11 cellular contexts compared by ENCODE assay signal in genomic region chr17:35086931-35087573, GRCh38. TPM values are rescaled to one million over a fixed set of nuclear protein-coding genes. Genes with fewer than 3 reads are reported as not detected.
DNase-seq lines count a peak whose midpoint lies in the region; ATAC-seq lines count a peak whose summit lies in the region.
"Had no signal": no experiment of that assay in that cellular context is flagged by ENCODE, and none has a peak within 500 bp of the region (broad histone marks: within the 10 kb centered on the region; RNA-seq: fewer than 3 reads in every experiment).

No MANE protein-coding gene starts in this region.

- H3K9me3 ChIP-seq in iPS-20b (ENCODE audit: insufficient read depth, low read depth, low read length) = no peaks in the 10 kb centered on the region

- peak overlapping the region; percentile 95 for H3K4me3 Mint-ChIP-seq in activated CD4-positive, alpha-beta T cell treated with anti-CD3 and anti-CD28 coated beads, Interleukin-2, amount 10 ng/mL, durations not matched to agents 24 days and 14 days
- peak overlapping the region; percentile 93 for H3K4me3 Mint-ChIP-seq in activated T-helper 1 cell treated with anti-CD3 and anti-CD28 coated beads, Interleukin-12 subunit alpha, Interleukin-12 subunit beta, Interleukin-2, Interleukin-4 antibody, amounts not matched to agents 30 ng/mL and 10 ng/mL and 1 ng/mL, durations not matched to agents 14 hours and 24 hours and 36 hours

- peaks cover 57% of the 10 kb centered on the region for H3K4me1 Mint-ChIP-seq in activated CD4-positive, alpha-beta T cell treated with anti-CD3 and anti-CD28 coated beads, Interleukin-2, amount 10 ng/mL, durations not matched to agents 24 days and 14 days
- peaks cover 70% of the 10 kb centered on the region for H3K4me1 Mint-ChIP-seq in activated T-helper 1 cell treated with anti-CD3 and anti-CD28 coated beads, Interleukin-12 subunit alpha, Interleukin-12 subunit beta, Interleukin-2, Interleukin-4 antibody, amounts not matched to agents 30 ng/mL and 10 ng/mL and 1 ng/mL, durations not matched to agents 14 hours and 24 hours and 36 hours (ENCODE audit: low read depth)

- H3K9me3 Mint-ChIP-seq in activated CD4-positive, alpha-beta T cell treated with anti-CD3 and anti-CD28 coated beads, Interleukin-2, amount 10 ng/mL, durations not matched to agents 24 days and 14 days = no peaks in the 10 kb centered on the region
- no peaks in the 10 kb centered on the region for H3K9me3 Mint-ChIP-seq in activated T-helper 1 cell treated with anti-CD3 and anti-CD28 coated beads, Interleukin-12 subunit alpha, Interleukin-12 subunit beta, Interleukin-2, Interleukin-4 antibody, amounts not matched to agents 30 ng/mL and 10 ng/mL and 1 ng/mL, durations not matched to agents 14 hours and 24 hours and 36 hours

- H3K36me3 ChIP-seq in iPS-20b (ENCODE audit: insufficient read depth, low read depth, low read length) = no peaks in the 10 kb centered on the region

- peaks cover 10% of the 10 kb centered on the region; the same call in 1 of the 2 replicates for H3K27me3 ChIP-seq in iPS-20b (ENCODE audit: insufficient read depth, low read length)

- H3K4me1 ChIP-seq in iPS-20b (ENCODE audit: insufficient read depth, low read length) = peaks cover 47% of the 10 kb centered on the region

- H3K36me3 Mint-ChIP-seq in activated CD4-positive, alpha-beta T cell treated with anti-CD3 and anti-CD28 coated beads, Interleukin-2, amount 10 ng/mL, durations not matched to agents 24 days and 14 days (ENCODE audit: low read depth) = peaks cover 2% of the 10 kb centered on the region
- peaks cover 10% of the 10 kb centered on the region for H3K36me3 Mint-ChIP-seq in activated T-helper 1 cell treated with anti-CD3 and anti-CD28 coated beads, Interleukin-12 subunit alpha, Interleukin-12 subunit beta, Interleukin-2, Interleukin-4 antibody, amounts not matched to agents 30 ng/mL and 10 ng/mL and 1 ng/mL, durations not matched to agents 14 hours and 24 hours and 36 hours (ENCODE audit: low read depth)

- H3K27ac Mint-ChIP-seq in activated CD4-positive, alpha-beta T cell treated with anti-CD3 and anti-CD28 coated beads, Interleukin-2, amount 10 ng/mL, durations not matched to agents 24 days and 14 days = peak overlapping the region; percentile 96
- H3K27ac Mint-ChIP-seq in activated T-helper 1 cell treated with anti-CD3 and anti-CD28 coated beads, Interleukin-12 subunit alpha, Interleukin-12 subunit beta, Interleukin-2, Interleukin-4 antibody, amounts not matched to agents 30 ng/mL and 10 ng/mL and 1 ng/mL, durations not matched to agents 14 hours and 24 hours and 36 hours = peak overlapping the region; percentile 93

- H3K9ac ChIP-seq in iPS-20b (ENCODE audit: low read depth, low read length) = no peak overlapping the region

- ATAC-seq in HG03095 (IDR thresholded peaks at IDR 0.05; ENCODE audit: unreplicated experiment) = no peak

- DNase-seq in activated CD4-positive, alpha-beta T cell treated with anti-CD3 and anti-CD28 coated beads, Interleukin-2, amount 10 ng/mL, durations not matched to agents 24 days and 14 days = no peak
- no peak for DNase-seq in activated CD4-positive, alpha-beta T cell treated with anti-CD3 and anti-CD28 coated beads for 48 hours
- DNase-seq in activated T-helper 1 cell treated with anti-CD3 and anti-CD28 coated beads, Interleukin-12 subunit alpha, Interleukin-12 subunit beta, Interleukin-2, Interleukin-4 antibody, amounts not matched to agents 30 ng/mL and 10 ng/mL and 1 ng/mL, durations not matched to agents 14 hours and 24 hours and 36 hours (ENCODE audit: low spot score) = no peak
- DNase-seq in substantia nigra (lab: John Stamatoyannopoulos, UW) (peak in 3 of 49 donors; percentile 17 to 32 (median 19)), NCI-H2227 (lab: John Stamatoyannopoulos, UW; ENCODE audit: unreplicated experiment) (no peak), dermis blood vessel endothelial cell (no peak)
- DNase-seq: NCI-H524 treated with DMSO at 0.1 percent for 48 hours had no signal

- H3K27ac ChIP-seq in iPS-20b (ENCODE audit: low read length) (no peak overlapping the region), substantia nigra (ENCODE audit: low read depth, low read length, poor library complexity, severe bottlenecking) (peak overlapping the region; percentile 99)

- no peaks in the 10 kb centered on the region for H3K27me3 Mint-ChIP-seq in activated CD4-positive, alpha-beta T cell treated with anti-CD3 and anti-CD28 coated beads, Interleukin-2, amount 10 ng/mL, durations not matched to agents 24 days and 14 days
- no peaks in the 10 kb centered on the region for H3K27me3 Mint-ChIP-seq in activated T-helper 1 cell treated with anti-CD3 and anti-CD28 coated beads, Interleukin-12 subunit alpha, Interleukin-12 subunit beta, Interleukin-2, Interleukin-4 antibody, amounts not matched to agents 30 ng/mL and 10 ng/mL and 1 ng/mL, durations not matched to agents 14 hours and 24 hours and 36 hours (ENCODE audit: insufficient read depth)

- intact Hi-C loops in activated CD4-positive, alpha-beta T cell treated with anti-CD3 and anti-CD28 coated beads, Interleukin-2, amount 10 ng/mL, durations not matched to agents 24 days and 14 days (cut with micrococcal nuclease) = loop anchor here (10.0 kb wide), 1 partner anchor 702 kb away; no protein-coding TSS in a partner anchor
- intact Hi-C loops in activated T-helper 1 cell treated with anti-CD3 and anti-CD28 coated beads, Interleukin-12 subunit alpha, Interleukin-12 subunit beta, Interleukin-2, Interleukin-4 antibody, amounts not matched to agents 30 ng/mL and 10 ng/mL and 1 ng/mL, durations not matched to agents 14 hours and 24 hours and 36 hours (cut with micrococcal nuclease) = no loop called here

- peak overlapping the region; percentile 89 for H3K4me3 ChIP-seq in iPS-20b (ENCODE audit: low read length)

RNA-seq across cellular contexts. Expression of gene RFFL, which starts 23.5 kb away (rescaled TPM):
- 23.5 TPM in 2 replicates for total RNA-seq in activated CD4-positive, alpha-beta T cell treated with anti-CD3 and anti-CD28 coated beads, Interleukin-2, amount 10 ng/mL, durations not matched to agents 24 days and 14 days
- total RNA-seq in activated T-helper 1 cell treated with anti-CD3 and anti-CD28 coated beads, Interleukin-12 subunit alpha, Interleukin-12 subunit beta, Interleukin-2, Interleukin-4 antibody, amounts not matched to agents 30 ng/mL and 10 ng/mL and 1 ng/mL, durations not matched to agents 14 hours and 24 hours and 36 hours = 28.1 and 28.2 TPM in 2 replicates
- 7.0 and 8.1 TPM in 2 replicates for total RNA-seq in dermis blood vessel endothelial cell

RNA-seq across cellular contexts. Expression of gene RAD51D, which starts 32.6 kb away (rescaled TPM):
- total RNA-seq in activated CD4-positive, alpha-beta T cell treated with anti-CD3 and anti-CD28 coated beads, Interleukin-2, amount 10 ng/mL, durations not matched to agents 24 days and 14 days = 32.6 and 35.2 TPM in 2 replicates
- 29.8 and 34.9 TPM in 2 replicates for total RNA-seq in activated T-helper 1 cell treated with anti-CD3 and anti-CD28 coated beads, Interleukin-12 subunit alpha, Interleukin-12 subunit beta, Interleukin-2, Interleukin-4 antibody, amounts not matched to agents 30 ng/mL and 10 ng/mL and 1 ng/mL, durations not matched to agents 14 hours and 24 hours and 36 hours
- 13.7 and 15.8 TPM in 2 replicates for total RNA-seq in dermis blood vessel endothelial cell

RNA-seq across cellular contexts. Expression of gene FNDC8, which starts 34.4 kb away (rescaled TPM):
- total RNA-seq in activated CD4-positive, alpha-beta T cell treated with anti-CD3 and anti-CD28 coated beads, Interleukin-2, amount 10 ng/mL, durations not matched to agents 24 days and 14 days = not detected in 2 replicates
- total RNA-seq in activated T-helper 1 cell treated with anti-CD3 and anti-CD28 coated beads, Interleukin-12 subunit alpha, Interleukin-12 subunit beta, Interleukin-2, Interleukin-4 antibody, amounts not matched to agents 30 ng/mL and 10 ng/mL and 1 ng/mL, durations not matched to agents 14 hours and 24 hours and 36 hours = not detected in 2 replicates
- total RNA-seq in dermis blood vessel endothelial cell = not detected in 2 replicates
- total RNA-seq: glomerular endothelial cell, sciatic nerve had no signal

RNA-seq across cellular contexts. Expression of gene NLE1, which starts 55.1 kb away (rescaled TPM):
- 45.3 and 47.9 TPM in 2 replicates for total RNA-seq in activated CD4-positive, alpha-beta T cell treated with anti-CD3 and anti-CD28 coated beads, Interleukin-2, amount 10 ng/mL, durations not matched to agents 24 days and 14 days
- total RNA-seq in activated T-helper 1 cell treated with anti-CD3 and anti-CD28 coated beads, Interleukin-12 subunit alpha, Interleukin-12 subunit beta, Interleukin-2, Interleukin-4 antibody, amounts not matched to agents 30 ng/mL and 10 ng/mL and 1 ng/mL, durations not matched to agents 14 hours and 24 hours and 36 hours = 51.1 and 54.4 TPM in 2 replicates
- total RNA-seq in dermis blood vessel endothelial cell = 22.6 and 28.0 TPM in 2 replicates
